1 cellular context compared by ENCODE assay signal in the genomic region with DNA sequence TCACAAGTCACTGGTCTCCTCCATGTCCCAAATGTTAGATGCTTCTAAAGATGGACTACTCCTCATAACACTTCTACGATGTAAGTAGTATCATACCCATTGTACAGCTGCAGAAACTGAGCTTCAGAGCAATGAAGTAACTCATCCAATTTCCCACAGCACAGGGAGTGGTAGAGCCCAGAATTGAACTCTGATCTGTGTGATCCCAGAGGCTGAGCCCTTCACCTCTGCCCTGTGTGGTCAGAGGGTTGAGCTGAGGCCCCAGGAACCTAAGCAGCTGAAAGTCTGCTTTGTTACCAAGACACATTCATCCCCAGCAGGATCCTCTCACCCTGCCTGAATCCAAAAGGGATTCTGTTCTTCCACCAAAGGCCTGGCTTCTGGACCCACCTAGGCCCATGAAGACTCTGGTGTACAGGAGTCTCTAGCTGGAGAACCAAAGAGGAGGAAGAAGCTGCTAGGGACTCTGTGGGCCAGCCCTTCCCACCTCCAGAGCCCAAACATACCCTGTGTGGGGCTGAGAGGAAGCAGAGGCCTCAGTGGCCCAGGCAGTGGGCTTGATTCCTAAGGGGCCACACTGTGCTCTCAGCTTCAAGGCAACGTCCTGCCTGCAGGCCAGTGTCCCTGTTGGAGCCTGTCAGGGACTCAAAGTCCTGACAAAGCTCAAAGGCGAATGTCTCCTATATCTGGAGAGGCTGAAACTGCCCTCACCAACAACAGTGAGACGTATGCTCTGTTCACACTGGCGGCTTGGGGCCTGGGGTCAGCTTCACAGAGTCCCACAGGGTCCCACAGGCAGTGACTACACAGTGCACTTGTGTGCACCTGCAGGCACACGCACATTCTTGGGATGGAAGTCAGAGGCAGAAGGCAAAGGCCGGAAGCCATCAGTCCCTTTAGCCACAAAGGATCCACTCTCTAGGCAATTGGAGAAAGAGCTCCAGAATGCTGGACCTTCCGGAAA.
TF ChIP-seq lines count a peak whose summit lies in the region.

No MANE protein-coding gene starts in this region.

TF ChIP-seq in HepG2, 621 proteins besides CTCF, POLR2A, EP300 and RAD21 (continued from another document and continues in another):
- TF ChIP-seq, protein P1, sequence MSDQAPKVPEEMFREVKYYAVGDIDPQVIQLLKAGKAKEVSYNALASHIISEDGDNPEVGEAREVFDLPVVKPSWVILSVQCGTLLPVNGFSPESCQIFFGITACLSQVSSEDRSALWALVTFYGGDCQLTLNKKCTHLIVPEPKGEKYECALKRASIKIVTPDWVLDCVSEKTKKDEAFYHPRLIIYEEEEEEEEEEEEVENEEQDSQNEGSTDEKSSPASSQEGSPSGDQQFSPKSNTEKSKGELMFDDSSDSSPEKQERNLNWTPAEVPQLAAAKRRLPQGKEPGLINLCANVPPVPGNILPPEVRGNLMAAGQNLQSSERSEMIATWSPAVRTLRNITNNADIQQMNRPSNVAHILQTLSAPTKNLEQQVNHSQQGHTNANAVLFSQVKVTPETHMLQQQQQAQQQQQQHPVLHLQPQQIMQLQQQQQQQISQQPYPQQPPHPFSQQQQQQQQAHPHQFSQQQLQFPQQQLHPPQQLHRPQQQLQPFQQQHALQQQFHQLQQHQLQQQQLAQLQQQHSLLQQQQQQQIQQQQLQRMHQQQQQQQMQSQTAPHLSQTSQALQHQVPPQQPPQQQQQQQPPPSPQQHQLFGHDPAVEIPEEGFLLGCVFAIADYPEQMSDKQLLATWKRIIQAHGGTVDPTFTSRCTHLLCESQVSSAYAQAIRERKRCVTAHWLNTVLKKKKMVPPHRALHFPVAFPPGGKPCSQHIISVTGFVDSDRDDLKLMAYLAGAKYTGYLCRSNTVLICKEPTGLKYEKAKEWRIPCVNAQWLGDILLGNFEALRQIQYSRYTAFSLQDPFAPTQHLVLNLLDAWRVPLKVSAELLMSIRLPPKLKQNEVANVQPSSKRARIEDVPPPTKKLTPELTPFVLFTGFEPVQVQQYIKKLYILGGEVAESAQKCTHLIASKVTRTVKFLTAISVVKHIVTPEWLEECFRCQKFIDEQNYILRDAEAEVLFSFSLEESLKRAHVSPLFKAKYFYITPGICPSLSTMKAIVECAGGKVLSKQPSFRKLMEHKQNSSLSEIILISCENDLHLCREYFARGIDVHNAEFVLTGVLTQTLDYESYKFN (CRISPR knock-in tag; conservative IDR thresholded peaks at IDR 0.05), result peak; percentile 80
- TF ChIP-seq ZNF891 (CRISPR knock-in tag; IDR thresholded peaks at IDR 0.05), result peak; percentile 42; the same call in 1 of the 2 replicates
- no peak for TF ChIP-seq GZF1 (CRISPR knock-in tag; IDR thresholded peaks at IDR 0.05)
- no peak for TF ChIP-seq HMG20B (CRISPR knock-in tag; conservative IDR thresholded peaks at IDR 0.05)
- TF ChIP-seq ZNF558 (CRISPR knock-in tag; IDR thresholded peaks at IDR 0.05; ENCODE audit: borderline replicate concordance), result no peak
- TF ChIP-seq MAFK (conservative IDR thresholded peaks at IDR 0.05 in 1 of 2, IDR thresholded peaks at IDR 0.05 in 1 of 2; ENCODE audit: low read length in 2 of 2), result no peak
- TF ChIP-seq ZNF788 (CRISPR knock-in tag; IDR thresholded peaks at IDR 0.05; ENCODE audit: borderline replicate concordance), result peak; percentile 7; the same call in 1 of the 2 replicates
- TF ChIP-seq CEBPG (CRISPR knock-in tag; IDR thresholded peaks at IDR 0.05), result peak; percentile 56
- TF ChIP-seq ZNF552 (CRISPR knock-in tag; IDR thresholded peaks at IDR 0.05; ENCODE audit: borderline replicate concordance), result no peak
- TF ChIP-seq ZFP82 (CRISPR knock-in tag; IDR thresholded peaks at IDR 0.05; ENCODE audit: borderline replicate concordance), result no peak
- no peak for TF ChIP-seq SMARCC2 (IDR thresholded peaks at IDR 0.05)
- TF ChIP-seq BHLHE40 (IDR thresholded peaks at IDR 0.05; ENCODE audit: low read length), result no peak
- no peak for TF ChIP-seq AFF4 (CRISPR knock-in tag; IDR thresholded peaks at IDR 0.05)
- TF ChIP-seq BCL6 (CRISPR knock-in tag; IDR thresholded peaks at IDR 0.05), result peak; percentile 62
- peak; percentile 65; the same call in 1 of the 2 replicates for TF ChIP-seq ZNF646 (CRISPR knock-in tag; IDR thresholded peaks at IDR 0.05)
- no peak for TF ChIP-seq U2AF1 (optimal IDR thresholded peaks at IDR 0.05; ENCODE audit: low read depth, low read length)
- TF ChIP-seq NPAS2 (CRISPR knock-in tag; IDR thresholded peaks at IDR 0.05; ENCODE audit: borderline replicate concordance), result no peak
- no peak for TF ChIP-seq PLSCR1 (CRISPR knock-in tag; IDR thresholded peaks at IDR 0.05; ENCODE audit: borderline replicate concordance)
- peak; percentile 100 for TF ChIP-seq ZNF629 (CRISPR knock-in tag; conservative IDR thresholded peaks at IDR 0.05)
- TF ChIP-seq ZNF703 (CRISPR knock-in tag; IDR thresholded peaks at IDR 0.05; ENCODE audit: borderline replicate concordance), result no peak
- TF ChIP-seq ZNF816 (CRISPR knock-in tag; IDR thresholded peaks at IDR 0.05; ENCODE audit: borderline replicate concordance), result no peak
- TF ChIP-seq HNF4G (IDR thresholded peaks at IDR 0.05; ENCODE audit: borderline replicate concordance, low read depth, low read length), result peak; percentile 84
- TF ChIP-seq HNF4G (CRISPR knock-in tag; IDR thresholded peaks at IDR 0.05; ENCODE audit: borderline replicate concordance, low read depth), result no peak
- TF ChIP-seq ESRRA (CRISPR knock-in tag; IDR thresholded peaks at IDR 0.05; ENCODE audit: low read depth), result peak; percentile 96
- no peak for TF ChIP-seq ZNF510 (CRISPR knock-in tag; IDR thresholded peaks at IDR 0.05; ENCODE audit: low read depth)
- TF ChIP-seq SKI (IDR thresholded peaks at IDR 0.05; ENCODE audit: partially characterized antibody), result peak; percentile 32
- TF ChIP-seq ZBTB49 (CRISPR knock-in tag; IDR thresholded peaks at IDR 0.05; ENCODE audit: borderline replicate concordance), result no peak
- TF ChIP-seq KMT2B (CRISPR knock-in tag; IDR thresholded peaks at IDR 0.05), result no peak
- 0 out of 2 replicates have a peak, but pooled peaks have one; percentile 13 for TF ChIP-seq KLF12 (CRISPR knock-in tag; IDR thresholded peaks at IDR 0.05; ENCODE audit: borderline replicate concordance)
- TF ChIP-seq RCOR2 (CRISPR knock-in tag; IDR thresholded peaks at IDR 0.05), result peak; percentile 100
- TF ChIP-seq ZSCAN25 (CRISPR knock-in tag; IDR thresholded peaks at IDR 0.05), result peak; percentile 57; the same call in 1 of the 2 replicates
- TF ChIP-seq TFDP2 (CRISPR knock-in tag; IDR thresholded peaks at IDR 0.05), result 0 out of 2 replicates have a peak, but pooled peaks have one; percentile 16
- no peak for TF ChIP-seq ZNF782 (CRISPR knock-in tag; IDR thresholded peaks at IDR 0.05; ENCODE audit: borderline replicate concordance)
- TF ChIP-seq, protein P2, sequence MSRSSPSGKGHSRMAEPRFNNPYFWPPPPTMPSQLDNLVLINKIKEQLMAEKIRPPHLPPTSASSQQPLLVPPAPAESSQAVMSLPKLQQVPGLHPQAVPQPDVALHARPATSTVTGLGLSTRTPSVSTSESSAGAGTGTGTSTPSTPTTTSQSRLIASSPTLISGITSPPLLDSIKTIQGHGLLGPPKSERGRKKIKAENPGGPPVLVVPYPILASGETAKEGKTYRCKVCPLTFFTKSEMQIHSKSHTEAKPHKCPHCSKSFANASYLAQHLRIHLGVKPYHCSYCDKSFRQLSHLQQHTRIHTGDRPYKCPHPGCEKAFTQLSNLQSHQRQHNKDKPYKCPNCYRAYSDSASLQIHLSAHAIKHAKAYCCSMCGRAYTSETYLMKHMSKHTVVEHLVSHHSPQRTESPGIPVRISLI (CRISPR knock-in tag; IDR thresholded peaks at IDR 0.05; ENCODE audit: borderline replicate concordance), result peak; percentile 27; the same call in 1 of the 2 replicates
- no peak for TF ChIP-seq ZNF337 (CRISPR knock-in tag; IDR thresholded peaks at IDR 0.05; ENCODE audit: borderline replicate concordance, low read depth)
- no peak for TF ChIP-seq EZH2 (conservative IDR thresholded peaks at IDR 0.05; ENCODE audit: low read depth, low read length)
